ENCODE assay signal across 8 cellular contexts in the genomic region with DNA sequence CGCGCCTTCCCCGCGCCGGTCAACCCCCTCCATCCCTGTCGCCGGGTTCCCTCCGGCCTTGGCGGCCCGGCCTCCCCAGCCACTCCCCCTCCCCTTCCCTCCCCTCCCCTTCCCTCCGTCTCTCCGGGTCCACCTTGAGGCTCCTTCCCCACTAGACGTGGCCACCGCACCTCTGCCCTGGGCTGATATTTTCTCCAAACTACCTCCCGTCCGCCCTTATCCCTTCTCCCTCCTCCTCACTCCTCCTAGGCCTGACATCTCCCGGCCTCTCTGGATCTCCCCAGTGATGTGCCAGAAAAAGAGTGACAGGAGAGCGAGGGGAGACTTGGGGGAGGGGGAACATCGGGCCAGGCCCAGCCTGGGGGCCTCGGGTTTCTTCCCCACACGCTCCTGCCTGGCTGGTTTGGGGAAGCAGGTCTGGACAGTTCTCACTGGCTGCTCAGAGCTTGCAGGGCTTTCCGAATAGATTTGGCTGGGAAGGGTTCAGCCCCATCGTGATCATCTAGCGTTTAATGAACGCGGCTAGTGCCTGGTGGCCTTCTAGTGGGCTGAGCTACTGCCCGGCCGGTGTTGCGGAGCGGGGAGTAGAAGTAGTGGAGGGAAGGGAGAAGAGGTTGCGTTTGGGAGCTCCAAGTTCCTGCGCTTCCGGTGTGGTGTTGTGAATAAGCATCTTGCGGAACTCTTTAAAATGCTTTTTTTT. TPM values are rescaled to one million over a fixed set of nuclear protein-coding genes. Genes with fewer than 3 reads are reported as not detected.
DNase-seq lines count a peak whose midpoint lies in the region; ATAC-seq and TF ChIP-seq lines count a peak whose summit lies in the region.

No MANE protein-coding gene starts in this region.

- TF ChIP-seq POLR2A in vagina (IDR thresholded peaks at IDR 0.05): no peak

- peak; percentile 31 for DNase-seq in activated T-cell treated with anti-CD3 and anti-CD28 coated beads, Interleukin-2, amount 50 U/mL, for 1 hour
- DNase-seq in activated T-cell treated with anti-CD3 and anti-CD28 coated beads for 4 hours: no peak
- DNase-seq in RWPE2 (ENCODE audit: low spot score): no peak
- DNase-seq in effector memory CD4-positive, alpha-beta T cell: no peak
- no peak for DNase-seq in vagina (ENCODE audit: extremely low spot score in 2 of 2)
- DNase-seq in mucosa of gallbladder (ENCODE audit: low spot score): no peak

- no peak for TF ChIP-seq CTCF in RWPE2 (IDR thresholded peaks at IDR 0.05; ENCODE audit: poor library complexity, severe bottlenecking)
- TF ChIP-seq CTCF in vagina (IDR thresholded peaks at IDR 0.05): no peak

- H3K4me1 ChIP-seq in RWPE2 (ENCODE audit: insufficient read depth, poor library complexity, severe bottlenecking) (peaks cover 6% of the 10 kb centered on the region), mononuclear cell (ENCODE audit: insufficient read depth, low read length) (peaks cover 18% of the 10 kb centered on the region), vagina (peaks cover 22% of the 10 kb centered on the region)
- H3K4me1 ChIP-seq in effector memory CD4-positive, alpha-beta T cell (ENCODE audit: control insufficient read depth, insufficient read depth, low read length, poor library complexity, severe bottlenecking): peaks cover 8% of the 10 kb centered on the region

- H3K27me3 ChIP-seq in RWPE2 (ENCODE audit: insufficient read depth, poor library complexity, severe bottlenecking) (no peaks in the 10 kb centered on the region), mononuclear cell (ENCODE audit: insufficient read depth, low read length) (peaks cover 14% of the 10 kb centered on the region), vagina (no peaks in the 10 kb centered on the region)
- no peaks in the 10 kb centered on the region for H3K27me3 ChIP-seq in effector memory CD4-positive, alpha-beta T cell (replicated peaks; ENCODE audit: control insufficient read depth, insufficient read depth, low read length, poor library complexity, severe bottlenecking)

- H3K4me3 ChIP-seq in RWPE2 (ENCODE audit: severe bottlenecking): peak overlapping the region; percentile 50
- peak overlapping the region; percentile 73 for H3K4me3 ChIP-seq in effector memory CD4-positive, alpha-beta T cell (ENCODE audit: insufficient read depth, low read depth, low read length, poor library complexity, severe bottlenecking)
- peak overlapping the region; percentile 52 for H3K4me3 ChIP-seq in mononuclear cell (ENCODE audit: low read length)
- H3K4me3 ChIP-seq in vagina: peak overlapping the region; percentile 74 to 78

- intact Hi-C loops in vagina (cut with DNase I): no loop called here

- H3K36me3 ChIP-seq in RWPE2 (ENCODE audit: low read depth): no peaks in the 10 kb centered on the region
- no peaks in the 10 kb centered on the region for H3K36me3 ChIP-seq in effector memory CD4-positive, alpha-beta T cell (ENCODE audit: control insufficient read depth, insufficient read depth, low read length)
- no peaks in the 10 kb centered on the region for H3K36me3 ChIP-seq in vagina

- H3K27ac ChIP-seq in RWPE2 (ENCODE audit: poor library complexity, severe bottlenecking): no peak overlapping the region
- peak overlapping the region; percentile 57 for H3K27ac ChIP-seq in effector memory CD4-positive, alpha-beta T cell (ENCODE audit: insufficient read depth, low read length, poor library complexity, severe bottlenecking)
- H3K27ac ChIP-seq in vagina: peak overlapping the region; percentile 80

- H3K9me3 ChIP-seq in RWPE2 (ENCODE audit: severe bottlenecking) (no peaks in the 10 kb centered on the region), mononuclear cell (ENCODE audit: low read depth, low read length) (no peaks in the 10 kb centered on the region), vagina (no peaks in the 10 kb centered on the region)
- H3K9me3 ChIP-seq in effector memory CD4-positive, alpha-beta T cell (ENCODE audit: control insufficient read depth, low read length): no peaks in the 10 kb centered on the region

- peak; percentile 38 for ATAC-seq in RWPE2 (ENCODE audit: low read depth)
- ATAC-seq in HG03521 (IDR thresholded peaks at IDR 0.05; ENCODE audit: unreplicated experiment): no peak

RNA-seq across cellular contexts. Expression of a gene that starts 0.6 kb away (rescaled TPM):
- 0.42 TPM for total RNA-seq in mononuclear cell
- total RNA-seq in vagina: 20.6 TPM
- 25.2 TPM for total RNA-seq in mucosa of gallbladder

Comparison
In these comparisons a context has a peak if more than half of its experiments do, and no peak if none do; other contexts are left out.
1. RNA of a gene that starts 0.6 kb away (total RNA-seq): 25.2 TPM in mucosa of gallbladder (single experiment) and 20.6 TPM in vagina (single experiment); 0.42 TPM in mononuclear cell (single experiment); every median in the first group is over 10 times any median in the second.
2. Peak in every context shown above with its lines, with median percentiles within 50 percentile points of each other: H3K4me3 ChIP-seq.